ENCODE assay signal across 7 cellular contexts in the genomic region with DNA sequence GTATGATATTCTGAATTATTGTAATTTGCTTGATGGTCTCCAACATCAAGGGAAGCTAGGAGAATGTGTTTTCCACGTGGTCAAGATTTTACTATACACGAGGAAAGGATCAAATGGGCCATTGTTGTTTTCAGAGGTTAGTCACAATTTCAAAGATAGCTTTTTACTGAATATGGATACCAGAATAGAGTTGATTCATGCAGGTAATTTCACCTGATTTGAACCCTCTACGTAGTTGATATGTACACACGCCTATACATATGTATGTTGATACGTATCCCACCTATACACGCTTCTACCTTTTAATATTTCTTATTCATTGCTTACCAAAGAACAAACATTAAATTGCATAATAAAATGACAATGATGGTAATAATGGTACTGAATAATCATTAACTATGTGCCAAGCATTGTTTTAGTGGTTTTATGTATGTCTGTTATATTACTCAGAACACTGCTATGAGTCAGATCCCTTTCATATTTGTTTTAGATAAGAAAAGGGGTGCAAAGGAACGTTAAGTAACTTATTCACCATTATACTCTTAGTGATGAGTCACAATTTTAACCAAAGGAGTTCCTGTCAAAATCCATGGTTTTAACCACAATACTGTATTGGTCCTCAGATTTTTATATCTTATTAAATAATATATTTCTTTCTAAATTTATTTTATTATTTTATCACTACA.
DNase-seq lines count a peak whose midpoint lies in the region; ATAC-seq, FAIRE-seq and TF ChIP-seq lines count a peak whose summit lies in the region.
"Not testable (repeated sequence)": the region's sequence is repeated elsewhere in the genome, so short reads cannot be mapped to it uniquely, and the experiment has no call there.

No MANE protein-coding gene starts in this region.

- H3K4me1 ChIP-seq in HCT116 (ENCODE audit: control insufficient read depth in 1 of 2, insufficient read depth in 2 of 2, low read length in 2 of 2); Panc1 (ENCODE audit: control insufficient read depth, insufficient read depth, low read length); body of pancreas; HepG2 (ENCODE audit: insufficient read depth, low read length): not testable (repeated sequence)

- H3K27me3 ChIP-seq in HCT116 (ENCODE audit: insufficient read depth, low read length); Panc1 (ENCODE audit: control insufficient read depth, insufficient read depth, low read length); body of pancreas; HepG2 (ENCODE audit: control insufficient read depth in 1 of 2, insufficient read depth in 2 of 2, low read length in 2 of 2): not testable (repeated sequence)

- in situ Hi-C loops in Panc1 (cut with HindIII; ENCODE audit: low pct_unique_long_range_greater_than_20kb, low sequenced_read_pairs); HepG2 (cut with HindIII; ENCODE audit: extremely low pct_ligation_motif_present, low pct_unique_long_range_greater_than_20kb): not testable (repeated sequence)

- WGBS in body of pancreas, 2 donors: no CpG with 5 or more reads among the region's 7 CpGs
- no CpG with 5 or more reads among the region's 7 CpGs for WGBS in HepG2 (ENCODE audit: low lambda C conversion rate)

- H3K4me1 Mint-ChIP-seq in stimulated activated effector memory CD8-positive, alpha-beta T cell treated with anti-CD3 and anti-CD28 coated beads, Interleukin-12 subunit alpha, Interleukin-12 subunit beta, amount 100 ng/mL, for 72 hours: not testable (repeated sequence)

- POLR2A ChIA-PET in HCT116 (lab: Charles Lee); Panc1 (lab: Charles Lee); HepG2 (lab: Yijun Ruan, JAX): not testable (repeated sequence)

- not testable (repeated sequence) for TF ChIP-seq RAD21 in HCT116 (IDR thresholded peaks at IDR 0.05; ENCODE audit: low read depth); HepG2 (CRISPR knock-in tag; IDR thresholded peaks at IDR 0.05)

- not testable (repeated sequence) for H3K27ac Mint-ChIP-seq in stimulated activated effector memory CD8-positive, alpha-beta T cell treated with anti-CD3 and anti-CD28 coated beads, Interleukin-12 subunit alpha, Interleukin-12 subunit beta, amount 100 ng/mL, for 72 hours

- FAIRE-seq in HepG2 (lab: Jason Lieb, UNC): not testable (repeated sequence)

- not testable (repeated sequence) for H4K20me1 ChIP-seq in HCT116 (ENCODE audit: insufficient read depth); HepG2 (ENCODE audit: insufficient read depth, low read length)

- not testable (repeated sequence) for H3K79me2 ChIP-seq in HCT116 (ENCODE audit: insufficient read depth, low read length); HepG2 (ENCODE audit: insufficient read depth, low read length)

- H3K4me2 ChIP-seq in HCT116 (ENCODE audit: low read length); HepG2 (ENCODE audit: low read depth, low read length): not testable (repeated sequence)

- not testable (repeated sequence) for TF ChIP-seq POLR2A in HCT116 (IDR thresholded peaks at IDR 0.05; ENCODE audit: borderline replicate concordance, extremely low read depth, insufficient read depth, insufficient read length); body of pancreas (IDR thresholded peaks at IDR 0.05); HepG2 (IDR thresholded peaks at IDR 0.05; ENCODE audit: insufficient read depth in 1 of 2, low read depth in 2 of 2, low read length in 2 of 2)

- not testable (repeated sequence) for H3K4me3 Mint-ChIP-seq in stimulated activated effector memory CD8-positive, alpha-beta T cell treated with anti-CD3 and anti-CD28 coated beads, Interleukin-12 subunit alpha, Interleukin-12 subunit beta, amount 100 ng/mL, for 72 hours

- not testable (repeated sequence) for BruUV-seq in HCT116 (replicated peaks; lab: Mats Ljungman, UMichigan); Panc1 (replicated peaks; lab: Mats Ljungman, UMichigan); HepG2 (replicated peaks; lab: Mats Ljungman, UMichigan)

- CTCF ChIA-PET in HCT116 (lab: Charles Lee); Panc1 (lab: Charles Lee); HepG2 (lab: Yijun Ruan, JAX; ENCODE audit: low intra/inter-chr PET ratio, low total read pairs): not testable (repeated sequence)

- not testable (repeated sequence) for H3K36me3 ChIP-seq in HCT116 (ENCODE audit: control insufficient read depth in 1 of 2, insufficient read depth in 2 of 2, low read length in 2 of 2); Panc1 (ENCODE audit: control insufficient read depth, insufficient read depth, low read length); body of pancreas (replicated peaks in 1 of 2; ENCODE audit: insufficient read depth in 1 of 2, low read depth in 2 of 2); HepG2 (replicated peaks in 1 of 2; ENCODE audit: control insufficient read depth in 1 of 2, insufficient read depth in 2 of 2, low read length in 2 of 2)

- not testable (repeated sequence) for DNase-seq in HCT116 (ENCODE audit: low read depth, low spot score); Panc1 (ENCODE audit: low read depth, low spot score); body of pancreas; HepG2 (ENCODE audit: low spot score); stimulated activated effector memory CD8-positive, alpha-beta T cell treated with anti-CD3 and anti-CD28 coated beads, Interleukin-12 subunit alpha, Interleukin-12 subunit beta, amount 100 ng/mL, for 72 hours (ENCODE audit: low spot score in 2 of 2)

- ATAC-seq in GM18861 (IDR thresholded peaks at IDR 0.05; ENCODE audit: unreplicated experiment): peak; percentile 69
- peak; percentile 76 for ATAC-seq in HCT116
- peak; percentile 72 for ATAC-seq in HG03432 (IDR thresholded peaks at IDR 0.05; ENCODE audit: unreplicated experiment)
- ATAC-seq in Panc1: peak; percentile 78
- peak; percentile 92 for ATAC-seq in body of pancreas
- peak; percentile 92 for ATAC-seq in HepG2
- peak; percentile 64 for ATAC-seq in stimulated activated effector memory CD8-positive, alpha-beta T cell treated with anti-CD3 and anti-CD28 coated beads, Interleukin-12 subunit alpha, Interleukin-12 subunit beta, amount 100 ng/mL, for 72 hours

- not testable (repeated sequence) for H3K9me3 Mint-ChIP-seq in stimulated activated effector memory CD8-positive, alpha-beta T cell treated with anti-CD3 and anti-CD28 coated beads, Interleukin-12 subunit alpha, Interleukin-12 subunit beta, amount 100 ng/mL, for 72 hours

- not testable (repeated sequence) for H3K27ac ChIP-seq in HCT116 (ENCODE audit: low read depth, low read length); Panc1 (ENCODE audit: low read length); body of pancreas; HepG2 (ENCODE audit: extremely low read length, insufficient read depth, low read length)

- H3K9me2 ChIP-seq in HCT116 (ENCODE audit: insufficient read depth): not testable (repeated sequence)

- intact Hi-C loops in HCT116 (cut with micrococcal nuclease); Panc1 (cut with micrococcal nuclease; ENCODE audit: unreplicated experiment); body of pancreas (cut with DNase I); HepG2 (cut with micrococcal nuclease; ENCODE audit: unreplicated experiment): not testable (repeated sequence)

- H3K4me3 ChIP-seq in HCT116 (replicated peaks in 1 of 2; ENCODE audit: low read depth in 1 of 2, low read length in 2 of 2); Panc1 (ENCODE audit: low read depth in 2 of 2, low read length in 2 of 2); body of pancreas; HepG2 (replicated peaks in 1 of 3; ENCODE audit: insufficient read depth in 1 of 3, low read depth in 2 of 3, low read length in 3 of 3): not testable (repeated sequence)

- TF ChIP-seq EP300 in HepG2 (IDR thresholded peaks at IDR 0.05; ENCODE audit: low read depth in 2 of 2, low read length in 2 of 2); HepG2 (CRISPR knock-in tag; IDR thresholded peaks at IDR 0.05; ENCODE audit: borderline replicate concordance): not testable (repeated sequence)

- H3K9me3 ChIP-seq in HCT116 (ENCODE audit: control insufficient read depth in 1 of 2, insufficient read depth in 1 of 2, low read depth in 1 of 2, low read length in 2 of 2); Panc1 (ENCODE audit: control insufficient read depth, insufficient read depth, low read depth, low read length); body of pancreas; HepG2 (ENCODE audit: low read length): not testable (repeated sequence)

- TF ChIP-seq CTCF in HCT116 (IDR thresholded peaks at IDR 0.05 in 2 of 3, conservative IDR thresholded peaks at IDR 0.05 in 1 of 3; ENCODE audit: borderline replicate concordance in 1 of 3, insufficient read depth in 1 of 3, low read depth in 2 of 3, low read length in 2 of 3); Panc1 (IDR thresholded peaks at IDR 0.05); body of pancreas (IDR thresholded peaks at IDR 0.05); HepG2 (CRISPR knock-in tag; IDR thresholded peaks at IDR 0.05): not testable (repeated sequence)

- not testable (repeated sequence) for H3K9ac ChIP-seq in HCT116 (ENCODE audit: low read length); HepG2 (ENCODE audit: insufficient read depth, low read depth, low read length)

- H2AFZ ChIP-seq in HCT116 (ENCODE audit: low read depth, low read length, poor library complexity, severe bottlenecking); HepG2 (ENCODE audit: low read length): not testable (repeated sequence)

- RAD21 ChIA-PET in HCT116 (lab: Charles Lee; ENCODE audit: low non-redundant PET in 1 of 2, low total read pairs in 2 of 2, uncharacterized antibody in 2 of 2, unreplicated experiment in 2 of 2): not testable (repeated sequence)

- not testable (repeated sequence) for H3K36me3 Mint-ChIP-seq in stimulated activated effector memory CD8-positive, alpha-beta T cell treated with anti-CD3 and anti-CD28 coated beads, Interleukin-12 subunit alpha, Interleukin-12 subunit beta, amount 100 ng/mL, for 72 hours
